In genomic region chr14:102501751-102502315, GRCh38 we compare ENCODE assay signal across 1 cellular context.
TF ChIP-seq lines count a peak whose summit lies in the region.

No MANE protein-coding gene starts in this region.

TF ChIP-seq in H1, 55 proteins besides CTCF, POLR2A, EP300 and RAD21 (continued from another document):
- no peak for TF ChIP-seq NRF1 (IDR thresholded peaks at IDR 0.05; ENCODE audit: low read depth, low read length)
